In the genomic region with DNA sequence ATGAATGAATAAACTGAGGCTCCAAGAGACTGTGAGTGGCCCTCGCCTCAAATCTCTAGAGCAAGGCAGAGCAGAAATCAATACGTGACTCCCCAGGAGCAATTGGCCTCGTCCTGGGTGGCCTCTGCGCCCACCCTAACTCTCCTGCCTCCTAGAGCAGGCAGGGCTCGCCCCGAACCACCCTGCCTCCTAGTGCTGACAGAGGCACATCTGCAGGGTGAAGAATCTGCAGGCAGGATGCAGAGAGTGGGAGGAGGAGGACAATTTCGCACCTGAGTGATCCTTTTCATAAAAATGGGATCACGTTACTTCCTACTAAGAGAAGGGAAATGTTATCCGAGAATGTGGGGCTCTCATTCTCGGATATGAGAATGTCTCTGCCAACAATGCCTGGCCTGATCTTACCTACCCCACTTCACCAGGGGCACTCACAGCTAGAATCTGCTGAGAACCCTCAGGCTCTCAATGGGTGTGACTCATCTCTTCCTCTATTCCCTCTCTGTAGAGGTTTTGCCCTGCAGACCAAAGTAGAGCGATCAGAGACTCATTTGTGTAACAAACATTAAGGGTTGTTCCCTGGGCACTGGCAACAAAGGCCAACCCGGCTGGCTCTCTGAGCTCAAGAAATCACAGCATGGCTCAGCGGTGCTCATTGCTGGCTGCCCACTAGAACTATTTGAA, we compare ENCODE assay signal across 8 cellular contexts.
A peak's percentile ranks its signal among the peaks of the same experiment; 100 is the strongest.
DNase-seq lines count a peak whose midpoint lies in the region; ATAC-seq and TF ChIP-seq lines count a peak whose summit lies in the region.

No MANE protein-coding gene starts in this region.

- peaks cover 61% of the 10 kb centered on the region for H3K4me1 Mint-ChIP-seq in central memory CD8-positive, alpha-beta T cell

- no peaks in the 10 kb centered on the region for H3K27me3 Mint-ChIP-seq in central memory CD8-positive, alpha-beta T cell

- H3K9me3 ChIP-seq in parathyroid adenoma (ENCODE audit: control insufficient read depth, low read length) (no peaks in the 10 kb centered on the region), heart right ventricle (no peaks in the 10 kb centered on the region)

- H2AFZ ChIP-seq in parathyroid adenoma: peak overlapping the region; percentile 39

- H3K4me3 ChIP-seq in parathyroid adenoma (ENCODE audit: low read depth, low read length) (no peak overlapping the region), heart right ventricle (no peak overlapping the region)

- H3K36me3 ChIP-seq in parathyroid adenoma (ENCODE audit: control insufficient read depth, insufficient read depth, low read length) (no peaks in the 10 kb centered on the region), heart right ventricle (no peaks in the 10 kb centered on the region)

- no peaks in the 10 kb centered on the region for H3K9me3 Mint-ChIP-seq in central memory CD8-positive, alpha-beta T cell

- H3K27ac ChIP-seq in parathyroid adenoma (no peak overlapping the region), heart right ventricle (peak overlapping the region in 2 of 10 donors; percentile 31 to 88)

- H3K36me3 Mint-ChIP-seq in central memory CD8-positive, alpha-beta T cell (ENCODE audit: insufficient read depth): peaks cover 8% of the 10 kb centered on the region

- H3K4me2 ChIP-seq in parathyroid adenoma (ENCODE audit: low read length): no peak overlapping the region

- H3K27me3 ChIP-seq in parathyroid adenoma (ENCODE audit: control insufficient read depth, insufficient read depth, low read length) (no peaks in the 10 kb centered on the region), heart right ventricle (no peaks in the 10 kb centered on the region)

- ATAC-seq in GM18505 (IDR thresholded peaks at IDR 0.05; ENCODE audit: unreplicated experiment) (peak; percentile 39), HG02840 (IDR thresholded peaks at IDR 0.05; ENCODE audit: low FRiP score, unreplicated experiment) (peak; percentile 33), heart right ventricle (no peak)
- ATAC-seq in central memory CD8-positive, alpha-beta T cell (replicated peaks; ENCODE audit: extremely low read depth, poor library complexity, severe bottlenecking): peak; percentile 53

- peaks cover 26% of the 10 kb centered on the region for H3K4me1 ChIP-seq in parathyroid adenoma
- peaks cover 0 to 55% (median 3%) of the 10 kb centered on the region in 9 donors for H3K4me1 ChIP-seq in heart right ventricle

- peak overlapping the region; percentile 86 for H3K4me3 Mint-ChIP-seq in central memory CD8-positive, alpha-beta T cell

- DNase-seq in NCI-H128 (lab: John Stamatoyannopoulos, UW; ENCODE audit: unreplicated experiment): peak; percentile 85
- peak in 3 of 5 experiments; percentile 36 to 91 (median 48) for DNase-seq in T-helper 2 cell
- no peak for DNase-seq in central memory CD8-positive, alpha-beta T cell (ENCODE audit: low spot score in 2 of 2)
- no peak for DNase-seq in heart right ventricle
- DNase-seq in effector CD8-positive, alpha-beta T cell (lab: John Stamatoyannopoulos, UW): no peak

- TF ChIP-seq CTCF in parathyroid adenoma (IDR thresholded peaks at IDR 0.05): no peak
- no peak for TF ChIP-seq CTCF in heart right ventricle (IDR thresholded peaks at IDR 0.05)

- TF ChIP-seq POLR2A in GM18505 (IDR thresholded peaks at IDR 0.05; ENCODE audit: borderline replicate concordance, extremely low read depth, insufficient read depth, insufficient read length): no peak

- intact Hi-C loops in heart right ventricle (cut with DNase I): no loop called here

- no peaks in the 10 kb centered on the region for H3K79me2 ChIP-seq in parathyroid adenoma

- WGBS in heart right ventricle, 2 donors: 93% methylated on average over 13 of the region's 13 CpGs

- H3K9ac ChIP-seq in parathyroid adenoma: no peak overlapping the region

- H3K27ac Mint-ChIP-seq in central memory CD8-positive, alpha-beta T cell (ENCODE audit: low read depth): peak overlapping the region; percentile 97

Comparison
In these comparisons a context has a peak if more than half of its experiments do, and no peak if none do; other contexts are left out.
1. ATAC-seq: peak in GM18505 (single experiment), HG02840 (single experiment) and central memory CD8-positive, alpha-beta T cell (single experiment); none in heart right ventricle (0 of 8).
2. DNase-seq: peak in NCI-H128 (single experiment) and T-helper 2 cell (3 of 5); none in central memory CD8-positive, alpha-beta T cell (0 of 2), heart right ventricle (0 of 2) and effector CD8-positive, alpha-beta T cell (single experiment).